Comparison of ENCODE assay signal across 21 cellular contexts in genomic region chr19:55262359-55262758, GRCh38. TPM values are rescaled to one million over a fixed set of nuclear protein-coding genes. Genes with fewer than 3 reads are reported as not detected.
"Had no signal": no experiment of that assay in that cellular context is flagged by ENCODE, and none has a peak within 500 bp of the region (broad histone marks: within the 10 kb centered on the region; RNA-seq: fewer than 3 reads in every experiment).

No MANE protein-coding gene starts in this region.

- DNase-seq: activated CD4-positive, alpha-beta T cell treated with anti-CD3 and anti-CD28 coated beads for 48 hours; activated CD4-positive, alpha-beta T cell treated with anti-CD3 and anti-CD28 coated beads, Interleukin-2, amount 50 U/mL, for 4 hours; activated CD4-positive, CD25-positive, alpha-beta regulatory T cell treated with anti-CD3 and anti-CD28 coated beads, Interleukin-2, amount 50 U/mL, for 72 hours; activated CD8-positive, alpha-beta memory T cell treated with anti-CD3 and anti-CD28 coated beads, Interleukin-2, amount 50 U/mL, for 4 hours; activated effector memory CD4-positive, alpha-beta T cell treated with Interleukin-2 at 50 U/mL for 16 hours; activated naive CD4-positive, alpha-beta T cell treated with Interleukin-2 at 50 U/mL for 16 hours; activated naive CD8-positive, alpha-beta T cell treated with anti-CD3 and anti-CD28 coated beads, Interleukin-2, amount 10 ng/mL, durations not matched to agents 7 days and 5 days; activated T-cell treated with anti-CD3 and anti-CD28 coated beads, Interleukin-2, amount 50 U/mL, for 72 hours; aorta; NCI-H1092; NCI-H1417; NCI-H2107; NCI-H226; NCI-H82; Peyer's patch; T-helper 9 cell had no signal

- H3K27me3 Mint-ChIP-seq: activated naive CD8-positive, alpha-beta T cell treated with anti-CD3 and anti-CD28 coated beads, Interleukin-2, amount 10 ng/mL, durations not matched to agents 7 days and 5 days had no signal

- H3K27ac ChIP-seq: breast epithelium, KMS-11, Peyer's patch had no signal

- H3K27ac Mint-ChIP-seq: activated naive CD8-positive, alpha-beta T cell treated with anti-CD3 and anti-CD28 coated beads, Interleukin-2, amount 10 ng/mL, durations not matched to agents 7 days and 5 days; T-helper 1 cell treated with Interleukin-12 subunit alpha and Interleukin-12 subunit beta and Interleukin-4 antibody, amounts not matched to agents 30 μg/mL and 1 μg/mL, for 36 hours had no signal

- ATAC-seq: activated T-cell treated with anti-CD3 and anti-CD28 coated beads, Interleukin-2, amount 50 U/mL, for 72 hours; WTC11 had no signal

- H3K4me3 Mint-ChIP-seq: activated naive CD8-positive, alpha-beta T cell treated with anti-CD3 and anti-CD28 coated beads, Interleukin-2, amount 10 ng/mL, durations not matched to agents 7 days and 5 days; activated T-cell treated with anti-CD3 and anti-CD28 coated beads, Interleukin-2, amount 50 U/mL, for 72 hours; T-helper 1 cell treated with Interleukin-12 subunit alpha and Interleukin-12 subunit beta and Interleukin-4 antibody, amounts not matched to agents 30 μg/mL and 1 μg/mL, for 36 hours; WTC11 had no signal

RNA-seq across cellular contexts. Expression of gene PTPRH, which starts 53.1 kb away (rescaled TPM):
- total RNA-seq: activated CD8-positive, alpha-beta memory T cell treated with anti-CD3 and anti-CD28 coated beads for 36 hours; activated naive CD8-positive, alpha-beta T cell treated with anti-CD3 and anti-CD28 coated beads, Interleukin-2, amount 10 ng/mL, durations not matched to agents 7 days and 5 days; activated T-cell treated with anti-CD3 and anti-CD28 coated beads, Interleukin-2, amount 50 U/mL, for 72 hours had no signal
